Comparison of ENCODE assay signal across 2 cellular contexts in the genomic region with DNA sequence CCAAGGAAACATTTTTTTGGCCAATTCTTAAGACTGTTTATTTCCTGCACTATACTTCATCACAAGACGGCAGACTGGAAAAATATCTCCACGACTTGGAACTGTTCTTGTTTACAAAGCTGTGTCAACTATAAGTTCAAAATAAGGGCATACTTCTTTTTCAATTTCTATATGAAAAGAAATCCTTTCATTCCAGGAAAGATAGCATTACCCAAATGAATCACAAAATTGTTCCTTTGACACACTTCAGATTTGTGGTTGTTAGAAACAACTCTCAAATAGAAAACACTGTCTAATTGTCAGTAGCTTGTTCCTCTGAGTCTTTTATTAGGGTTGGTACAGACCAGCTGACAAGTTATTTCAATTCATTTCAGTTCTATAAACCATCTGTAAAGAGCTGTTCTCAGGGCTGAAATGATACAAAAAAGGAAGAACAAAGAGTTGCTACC.
TF ChIP-seq lines count a peak whose summit lies in the region.

No MANE protein-coding gene starts in this region.

TF ChIP-seq in IMR-90, 13 proteins besides CTCF, POLR2A, EP300 and RAD21:
- TF ChIP-seq RFX5 (IDR thresholded peaks at IDR 0.05; ENCODE audit: low read depth, low read length), result no peak
- no peak for TF ChIP-seq MXI1 (IDR thresholded peaks at IDR 0.05; ENCODE audit: borderline replicate concordance, low read depth, low read length)
- TF ChIP-seq, protein P1, sequence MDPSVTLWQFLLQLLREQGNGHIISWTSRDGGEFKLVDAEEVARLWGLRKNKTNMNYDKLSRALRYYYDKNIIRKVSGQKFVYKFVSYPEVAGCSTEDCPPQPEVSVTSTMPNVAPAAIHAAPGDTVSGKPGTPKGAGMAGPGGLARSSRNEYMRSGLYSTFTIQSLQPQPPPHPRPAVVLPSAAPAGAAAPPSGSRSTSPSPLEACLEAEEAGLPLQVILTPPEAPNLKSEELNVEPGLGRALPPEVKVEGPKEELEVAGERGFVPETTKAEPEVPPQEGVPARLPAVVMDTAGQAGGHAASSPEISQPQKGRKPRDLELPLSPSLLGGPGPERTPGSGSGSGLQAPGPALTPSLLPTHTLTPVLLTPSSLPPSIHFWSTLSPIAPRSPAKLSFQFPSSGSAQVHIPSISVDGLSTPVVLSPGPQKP (IDR thresholded peaks at IDR 0.05; ENCODE audit: borderline replicate concordance, low read depth, low read length), result no peak
- no peak for TF ChIP-seq MAZ (IDR thresholded peaks at IDR 0.05; ENCODE audit: borderline replicate concordance, low read depth, low read length)
- no peak for TF ChIP-seq CHD1 (IDR thresholded peaks at IDR 0.05; ENCODE audit: low read depth, low read length)
- TF ChIP-seq MAFK (IDR thresholded peaks at IDR 0.05; ENCODE audit: low read depth, low read length), result no peak

TF ChIP-seq in GM12878, 131 proteins besides CTCF, POLR2A, EP300 and RAD21:
- TF ChIP-seq NFIC (IDR thresholded peaks at IDR 0.05; ENCODE audit: low read depth, low read length) (0 out of 2 replicates have a peak, but pooled peaks have one; percentile 17), MEF2B (IDR thresholded peaks at IDR 0.05; ENCODE audit: partially characterized antibody, poor library complexity, severe bottlenecking) (no peak), BCL11A (IDR thresholded peaks at IDR 0.05; ENCODE audit: low read depth, low read length) (0 out of 2 replicates have a peak, but pooled peaks have one; percentile 5)
